In the genomic region with DNA sequence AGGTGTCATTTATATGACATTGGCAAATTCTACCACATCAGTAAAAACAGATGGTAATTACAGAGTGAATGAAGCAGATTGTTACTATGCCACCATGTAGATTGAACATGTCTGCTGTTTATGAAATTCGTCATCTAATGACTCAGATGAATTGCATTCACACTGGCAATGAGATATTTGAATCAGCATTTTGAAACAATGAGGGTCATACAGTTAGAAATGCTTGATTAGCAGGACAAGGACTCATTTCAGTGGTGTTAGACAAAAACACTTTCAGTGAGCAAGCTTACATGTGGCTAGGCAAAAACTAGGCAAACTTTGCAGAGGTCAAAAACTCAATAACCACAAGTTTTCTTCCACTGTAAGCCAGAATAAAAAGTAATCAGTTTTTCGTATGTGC, we compare ENCODE assay signal across 17 cellular contexts.
DNase-seq lines count a peak whose midpoint lies in the region; ATAC-seq, FAIRE-seq and TF ChIP-seq lines count a peak whose summit lies in the region.
"Had no signal": no experiment of that assay in that cellular context is flagged by ENCODE, and none has a peak within 500 bp of the region (broad histone marks: within the 10 kb centered on the region; RNA-seq: fewer than 3 reads in every experiment).

No MANE protein-coding gene starts in this region.

- H2AFZ ChIP-seq in astrocyte (ENCODE audit: low read depth, low read length), result no peak overlapping the region

- no peak overlapping the region for H3K27ac Mint-ChIP-seq in astrocyte (ENCODE audit: unreplicated experiment)
- H3K27ac Mint-ChIP-seq: activated CD4-positive, alpha-beta memory T cell treated with anti-CD3 and anti-CD28 coated beads, Interleukin-2, amount 10 ng/mL, durations not matched to agents 7 days and 5 days; naive thymus-derived CD8-positive, alpha-beta T cell had no signal

- peak; percentile 73 for FAIRE-seq in astrocyte (lab: Jason Lieb, UNC)

- peak; percentile 3 to 34 for DNase-seq in NCI-H524 (lab: John Stamatoyannopoulos, UW)
- no peak for DNase-seq in NCI-H524 treated with DMSO at 0.1 percent for 48 hours (lab: John Stamatoyannopoulos, UW)
- peak; percentile 85 for DNase-seq in astrocyte (ENCODE audit: low read depth)
- peak; percentile 12 for DNase-seq in glomerular endothelial cell (ENCODE audit: extremely low read depth, low read depth, low spot score)
- DNase-seq in NCI-H1105 treated with DMSO at 0.1 percent for 48 hours (lab: John Stamatoyannopoulos, UW), result no peak
- no peak for DNase-seq in gastrocnemius medialis
- DNase-seq: activated CD4-positive, alpha-beta memory T cell treated with anti-CD3 and anti-CD28 coated beads, Interleukin-2, amount 10 ng/mL, durations not matched to agents 7 days and 5 days; Caco-2; esophagus squamous epithelium; naive thymus-derived CD8-positive, alpha-beta T cell; NCI-H1092; NCI-H2227 treated with DMSO at 0.1 percent for 48 hours; T1000 had no signal

- H3K9me3 Mint-ChIP-seq in astrocyte (ENCODE audit: unreplicated experiment), result no peaks in the 10 kb centered on the region
- H3K9me3 Mint-ChIP-seq: activated CD4-positive, alpha-beta memory T cell treated with anti-CD3 and anti-CD28 coated beads, Interleukin-2, amount 10 ng/mL, durations not matched to agents 7 days and 5 days had no signal

- ATAC-seq in HG03095 (IDR thresholded peaks at IDR 0.05; ENCODE audit: unreplicated experiment) (no peak), HG03565 (IDR thresholded peaks at IDR 0.05; ENCODE audit: unreplicated experiment) (no peak), gastrocnemius medialis (no peak)
- ATAC-seq: naive thymus-derived CD8-positive, alpha-beta T cell had no signal

- peak overlapping the region; percentile 59 for H3K4me2 ChIP-seq in astrocyte (ENCODE audit: low read length)

- H4K20me1 ChIP-seq in astrocyte (ENCODE audit: insufficient read depth, low read length), result no peaks in the 10 kb centered on the region

- no peaks in the 10 kb centered on the region for H3K36me3 ChIP-seq in astrocyte (ENCODE audit: insufficient read depth, low read length)
- no peaks in the 10 kb centered on the region for H3K36me3 ChIP-seq in gastrocnemius medialis
- H3K36me3 ChIP-seq: esophagus squamous epithelium, suprapubic skin had no signal

- TF ChIP-seq CTCF in astrocyte (IDR thresholded peaks at IDR 0.05; ENCODE audit: insufficient read depth, low read depth, low read length), result no peak
- TF ChIP-seq CTCF in gastrocnemius medialis (IDR thresholded peaks at IDR 0.05 in 4 of 5, conservative IDR thresholded peaks at IDR 0.05 in 1 of 5), result no peak

- no peak overlapping the region for H3K4me3 Mint-ChIP-seq in astrocyte (ENCODE audit: unreplicated experiment)
- H3K4me3 Mint-ChIP-seq: activated CD4-positive, alpha-beta memory T cell treated with anti-CD3 and anti-CD28 coated beads, Interleukin-2, amount 10 ng/mL, durations not matched to agents 7 days and 5 days; naive thymus-derived CD8-positive, alpha-beta T cell had no signal

- intact Hi-C loops in gastrocnemius medialis (cut with DNase I; ENCODE audit: low total_unique reads), result no loop called here

- H3K36me3 Mint-ChIP-seq in astrocyte (ENCODE audit: low read depth, unreplicated experiment), result no peaks in the 10 kb centered on the region
- H3K36me3 Mint-ChIP-seq: naive thymus-derived CD8-positive, alpha-beta T cell had no signal

- no peak overlapping the region for H3K4me3 ChIP-seq in astrocyte (ENCODE audit: insufficient read depth, low read depth, low read length)
- no peak overlapping the region for H3K4me3 ChIP-seq in gastrocnemius medialis
- H3K4me3 ChIP-seq: esophagus squamous epithelium, suprapubic skin had no signal

- peak overlapping the region; percentile 51 for H3K27ac ChIP-seq in astrocyte (ENCODE audit: low read depth, low read length)
- no peak overlapping the region for H3K27ac ChIP-seq in gastrocnemius medialis
- H3K27ac ChIP-seq: 22Rv1, esophagus squamous epithelium, suprapubic skin had no signal

- H3K9me3 ChIP-seq in astrocyte (ENCODE audit: insufficient read depth, low read depth, low read length), result no peaks in the 10 kb centered on the region
- H3K9me3 ChIP-seq in gastrocnemius medialis, result no peaks in the 10 kb centered on the region
- H3K9me3 ChIP-seq: Caco-2, esophagus squamous epithelium, suprapubic skin had no signal

- no peaks in the 10 kb centered on the region for H3K27me3 Mint-ChIP-seq in astrocyte (ENCODE audit: low read depth, unreplicated experiment)
- H3K27me3 Mint-ChIP-seq: activated CD4-positive, alpha-beta memory T cell treated with anti-CD3 and anti-CD28 coated beads, Interleukin-2, amount 10 ng/mL, durations not matched to agents 7 days and 5 days; naive thymus-derived CD8-positive, alpha-beta T cell had no signal

- in situ Hi-C loops in gastrocnemius medialis (cut with MboI; ENCODE audit: low sequenced_read_pairs in 4 of 4), result no loop called here

- no peaks in the 10 kb centered on the region for H3K79me2 ChIP-seq in astrocyte (ENCODE audit: insufficient read depth, low read length)

- H3K9ac ChIP-seq in astrocyte (ENCODE audit: low read length), result peak overlapping the region; percentile 25

- H3K27me3 ChIP-seq in astrocyte (ENCODE audit: insufficient read depth, low read length) (no peaks in the 10 kb centered on the region), gastrocnemius medialis (no peaks in the 10 kb centered on the region)
- H3K27me3 ChIP-seq: esophagus squamous epithelium, suprapubic skin had no signal

- H3K4me1 ChIP-seq in astrocyte (ENCODE audit: insufficient read depth, low read length), result peaks cover 5% of the 10 kb centered on the region
- H3K4me1 ChIP-seq in gastrocnemius medialis, result no peaks in the 10 kb centered on the region
- H3K4me1 ChIP-seq: Caco-2, esophagus squamous epithelium, suprapubic skin had no signal

- TF ChIP-seq POLR2A in gastrocnemius medialis (IDR thresholded peaks at IDR 0.05), result no peak

- peaks cover 1% of the 10 kb centered on the region for H3K4me1 Mint-ChIP-seq in astrocyte (ENCODE audit: low read depth, unreplicated experiment)
- H3K4me1 Mint-ChIP-seq: activated CD4-positive, alpha-beta memory T cell treated with anti-CD3 and anti-CD28 coated beads, Interleukin-2, amount 10 ng/mL, durations not matched to agents 7 days and 5 days; naive thymus-derived CD8-positive, alpha-beta T cell had no signal

Comparison
In these comparisons a context has a peak if more than half of its experiments do, and no peak if none do; other contexts are left out.
1. DNase-seq: peak in NCI-H524 (2 of 2), astrocyte (single experiment) and glomerular endothelial cell (single experiment); none in NCI-H524 treated with DMSO at 0.1 percent for 48 hours (single experiment), NCI-H1105 treated with DMSO at 0.1 percent for 48 hours (single experiment) and gastrocnemius medialis (0 of 2).